20 cellular contexts compared by ENCODE assay signal in the genomic region with DNA sequence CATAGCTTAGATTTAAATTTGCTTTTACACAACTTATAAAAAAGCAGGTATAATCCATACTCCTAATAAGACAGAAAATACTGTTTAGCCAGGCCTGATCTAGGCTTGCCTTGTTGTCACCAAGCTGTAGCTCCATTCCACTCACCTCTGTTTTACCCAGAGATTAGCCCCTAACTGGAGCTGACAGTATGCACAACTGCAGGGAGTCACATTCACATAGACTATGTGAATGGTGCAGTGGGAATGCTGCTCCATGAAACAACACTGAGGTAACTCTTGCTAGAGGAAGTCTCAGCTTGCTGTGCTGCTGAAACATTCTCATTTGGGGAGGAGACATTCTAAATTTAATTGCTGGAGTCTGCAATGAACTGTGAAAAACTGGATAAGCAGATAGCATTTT.
DNase-seq lines count a peak whose midpoint lies in the region; ATAC-seq and TF ChIP-seq lines count a peak whose summit lies in the region.
"Had no signal": no experiment of that assay in that cellular context is flagged by ENCODE, and none has a peak within 500 bp of the region (broad histone marks: within the 10 kb centered on the region; RNA-seq: fewer than 3 reads in every experiment).

No MANE protein-coding gene starts in this region.

- H3K4me1 ChIP-seq in HUES6 (ENCODE audit: control insufficient read depth, insufficient read depth, low read length): peaks cover 14% of the 10 kb centered on the region
- H3K4me1 ChIP-seq in heart left ventricle: no peaks in the 10 kb centered on the region
- no peaks in the 10 kb centered on the region for H3K4me1 ChIP-seq in CD8-positive, alpha-beta memory T cell (ENCODE audit: insufficient read depth, low read length)
- H3K4me1 ChIP-seq: HAP-1 had no signal

- intact Hi-C loops in heart left ventricle (cut with DNase I): no loop called here

- no peak overlapping the region for H3K27ac Mint-ChIP-seq in CD8-positive, alpha-beta memory T cell
- H3K27ac Mint-ChIP-seq: CD4-positive, alpha-beta memory T cell had no signal

- H3K36me3 Mint-ChIP-seq in CD8-positive, alpha-beta memory T cell: no peaks in the 10 kb centered on the region
- H3K36me3 Mint-ChIP-seq: CD4-positive, alpha-beta memory T cell had no signal

- no peak overlapping the region for H3K4me3 ChIP-seq in HUES6 (ENCODE audit: low read depth, low read length)
- no peak overlapping the region for H3K4me3 ChIP-seq in retinal pigment epithelial cell (ENCODE audit: low read length)
- no peak overlapping the region for H3K4me3 ChIP-seq in heart left ventricle
- H3K4me3 ChIP-seq in CD8-positive, alpha-beta memory T cell (ENCODE audit: low read length): no peak overlapping the region
- H3K4me3 ChIP-seq: HAP-1, PC-9 had no signal

- H3K27me3 ChIP-seq in HUES6 (ENCODE audit: control insufficient read depth, insufficient read depth, low read length) (no peaks in the 10 kb centered on the region), heart left ventricle (no peaks in the 10 kb centered on the region)
- no peaks in the 10 kb centered on the region for H3K27me3 ChIP-seq in CD8-positive, alpha-beta memory T cell (ENCODE audit: insufficient read depth, low read length, poor library complexity, severe bottlenecking)
- H3K27me3 ChIP-seq: BE2C had no signal

- no peak for TF ChIP-seq POLR2A in heart left ventricle (IDR thresholded peaks at IDR 0.05)

- H3K9ac ChIP-seq in HUES6 (ENCODE audit: low read length): no peak overlapping the region

- H3K36me3 ChIP-seq in HUES6 (ENCODE audit: control insufficient read depth, insufficient read depth, low read length) (no peaks in the 10 kb centered on the region; the same call in 1 of the 2 replicates), heart left ventricle (no peaks in the 10 kb centered on the region)
- no peaks in the 10 kb centered on the region for H3K36me3 ChIP-seq in CD8-positive, alpha-beta memory T cell (ENCODE audit: insufficient read depth, low read length)
- H3K36me3 ChIP-seq: BE2C, HAP-1 had no signal

- no peak overlapping the region for H3K4me3 Mint-ChIP-seq in CD8-positive, alpha-beta memory T cell
- H3K4me3 Mint-ChIP-seq: CD4-positive, alpha-beta memory T cell had no signal

- CTCF ChIA-PET in CD8-positive, alpha-beta memory T cell (lab: Charles Lee): no interaction called here

- POLR2A ChIA-PET in CD8-positive, alpha-beta memory T cell (lab: Charles Lee): no interaction called here

- peaks cover 8% of the 10 kb centered on the region; the same call in 1 of the 2 replicates for H3K9me3 ChIP-seq in HUES6 (ENCODE audit: control insufficient read depth, insufficient read depth, low read depth, low read length)
- H3K9me3 ChIP-seq in heart left ventricle: peaks cover 0 to 15% (median 0%) of the 10 kb centered on the region in 12 donors
- H3K9me3 ChIP-seq in CD8-positive, alpha-beta memory T cell (ENCODE audit: low read length): no peaks in the 10 kb centered on the region
- H3K9me3 ChIP-seq: BE2C had no signal

- no peaks in the 10 kb centered on the region for H3K27me3 Mint-ChIP-seq in CD8-positive, alpha-beta memory T cell

- DNase-seq in astrocyte of the hippocampus (ENCODE audit: low read depth, low spot score) (peak; percentile 15), kidney glomerular epithelial cell (lab: John Stamatoyannopoulos, UW) (peak; percentile 27), retinal pigment epithelial cell (ENCODE audit: low read depth) (peak; percentile 29), SW480 (ENCODE audit: low spot score) (no peak), heart left ventricle (no peak)
- DNase-seq in CD8-positive, alpha-beta memory T cell: no peak
- DNase-seq: BE2C; CD4-positive, alpha-beta memory T cell; DMS79 treated with DMSO at 0.1 percent for 48 hours; GDM1; KBM-7; NCI-H1048; NCI-H146; NCI-H2107; NCI-H226; NCI-H69; PC-9 had no signal

- no peaks in the 10 kb centered on the region for H3K4me1 Mint-ChIP-seq in CD8-positive, alpha-beta memory T cell
- H3K4me1 Mint-ChIP-seq: CD4-positive, alpha-beta memory T cell had no signal

- ATAC-seq in heart left ventricle: no peak
- ATAC-seq: Right ventricle myocardium inferior had no signal

- peaks cover 2 to 11% (median 5%) of the 10 kb centered on the region in 5 donors for H3K9me3 Mint-ChIP-seq in CD8-positive, alpha-beta memory T cell

- TF ChIP-seq CTCF in retinal pigment epithelial cell (conservative IDR thresholded peaks at IDR 0.05; ENCODE audit: low read depth, low read length) (no peak), heart left ventricle (IDR thresholded peaks at IDR 0.05) (no peak)

- H3K27ac ChIP-seq in HUES6 (ENCODE audit: low read depth, low read length) (peak overlapping the region; percentile 22; the same call in 1 of the 2 replicates), heart left ventricle (no peak overlapping the region)
- H3K27ac ChIP-seq in CD8-positive, alpha-beta memory T cell (ENCODE audit: low read depth, low read length): no peak overlapping the region
- H3K27ac ChIP-seq: PC-9 had no signal

Comparison
In these comparisons a context has a peak if more than half of its experiments do, and no peak if none do; other contexts are left out.
1. DNase-seq: peak in astrocyte of the hippocampus (single experiment), kidney glomerular epithelial cell (single experiment) and retinal pigment epithelial cell (single experiment); none in SW480 (single experiment), heart left ventricle (0 of 5) and CD8-positive, alpha-beta memory T cell (0 of 5).